Comparison of ENCODE assay signal across 20 cellular contexts in genomic region chr2:128076461-128077106, GRCh38. TPM values are rescaled to one million over a fixed set of nuclear protein-coding genes. Genes with fewer than 3 reads are reported as not detected.
DNase-seq lines count a peak whose midpoint lies in the region; ATAC-seq, FAIRE-seq and TF ChIP-seq lines count a peak whose summit lies in the region.
"Had no signal": no experiment of that assay in that cellular context is flagged by ENCODE, and none has a peak within 500 bp of the region (broad histone marks: within the 10 kb centered on the region; RNA-seq: fewer than 3 reads in every experiment).

No MANE protein-coding gene starts in this region.

- in situ Hi-C loops in K562 (cut with MboI) = no loop called here

- DNase-seq in A673 (ENCODE audit: low spot score) (peak; percentile 54), K562 (ENCODE audit: extremely low read depth in 1 of 4, low spot score in 3 of 4) (peak in 2 of 4 experiments; percentile 46 to 49), memory B cell (ENCODE audit: low spot score in 2 of 2) (no peak), D341Med (ENCODE audit: low spot score) (no peak), hypothalamus (lab: John Stamatoyannopoulos, UW) (no peak), stomach (no peak)
- DNase-seq: CD4-positive, alpha-beta memory T cell; DMS79 treated with DMSO at 0.1 percent for 48 hours; EL; IMR-90; KBM-7 had no signal

- no peak for FAIRE-seq in K562 (lab: Jason Lieb, UNC)
- FAIRE-seq: A204.1, GM12878, GM19239 had no signal

- H3K36me3 ChIP-seq in A673 (ENCODE audit: insufficient read depth, low read length, poor library complexity, severe bottlenecking) = no peaks in the 10 kb centered on the region
- no peaks in the 10 kb centered on the region for H3K36me3 ChIP-seq in DOHH2 (ENCODE audit: control insufficient read depth, low read length)
- no peaks in the 10 kb centered on the region for H3K36me3 ChIP-seq in K562 (ENCODE audit: control insufficient read depth, insufficient read depth, low read length)
- H3K36me3 ChIP-seq in stomach = no peaks in the 10 kb centered on the region
- H3K36me3 ChIP-seq: BLaER1, HAP-1 had no signal

- H4K20me1 ChIP-seq in DOHH2 (ENCODE audit: control insufficient read depth, insufficient read depth, low read depth, low read length) = no peaks in the 10 kb centered on the region
- H4K20me1 ChIP-seq in K562 (replicated peaks; ENCODE audit: control insufficient read depth, insufficient read depth, low read length) = no peaks in the 10 kb centered on the region
- H4K20me1 ChIP-seq: BLaER1 had no signal

- no peaks in the 10 kb centered on the region for H3K9me3 Mint-ChIP-seq in memory B cell
- H3K9me3 Mint-ChIP-seq: CD4-positive, alpha-beta memory T cell had no signal

- ATAC-seq in K562 = peak; percentile 87
- peak; percentile 8 for ATAC-seq in memory B cell (ENCODE audit: low read depth)
- ATAC-seq in HG02571 (IDR thresholded peaks at IDR 0.05; ENCODE audit: unreplicated experiment) = no peak

- H3K27ac ChIP-seq in A673 (ENCODE audit: low read depth, low read length, poor library complexity, severe bottlenecking) (no peak overlapping the region), DOHH2 (ENCODE audit: low read depth, low read length) (no peak overlapping the region), K562 (ENCODE audit: extremely low read depth, low read depth, low read length) (no peak overlapping the region), stomach (no peak overlapping the region)
- H3K27ac ChIP-seq: BLaER1, HL-60 had no signal

- TF ChIP-seq RAD21 in K562 (CRISPR knock-in tag; conservative IDR thresholded peaks at IDR 0.05 in 1 of 2, IDR thresholded peaks at IDR 0.05 in 1 of 2) = no peak

- no peaks in the 10 kb centered on the region for H3K36me3 Mint-ChIP-seq in memory B cell
- H3K36me3 Mint-ChIP-seq: CD14-positive monocyte; CD4-positive, alpha-beta memory T cell had no signal

- H3K4me1 Mint-ChIP-seq in memory B cell = peaks cover 4% of the 10 kb centered on the region
- H3K4me1 Mint-ChIP-seq: CD4-positive, alpha-beta memory T cell had no signal

- H3K9ac ChIP-seq in K562 (ENCODE audit: insufficient read depth in 1 of 2, low read depth in 2 of 2, low read length in 2 of 2) = no peak overlapping the region
- H3K9ac ChIP-seq: BLaER1 had no signal

- no peaks in the 10 kb centered on the region for H3K9me1 ChIP-seq in K562 (ENCODE audit: control insufficient read depth, insufficient read depth, low read length)

- no peak overlapping the region for H3K4me3 Mint-ChIP-seq in memory B cell
- H3K4me3 Mint-ChIP-seq: CD14-positive monocyte had no signal

- no peaks in the 10 kb centered on the region for H3K79me2 ChIP-seq in DOHH2 (ENCODE audit: control insufficient read depth, low read length)
- H3K79me2 ChIP-seq in K562 (ENCODE audit: control insufficient read depth, insufficient read depth, low read length) = no peaks in the 10 kb centered on the region

- TF ChIP-seq POLR2A in K562 (conservative IDR thresholded peaks at IDR 0.05) = no peak
- no peak for TF ChIP-seq POLR2A in stomach (IDR thresholded peaks at IDR 0.05)

- no peaks in the 10 kb centered on the region for H3K27me3 Mint-ChIP-seq in memory B cell

- H3F3A ChIP-seq in DOHH2 (ENCODE audit: control insufficient read depth, insufficient read depth) = no peaks in the 10 kb centered on the region

- H3K9me3 ChIP-seq in A673 (ENCODE audit: low read depth, low read length, poor library complexity, severe bottlenecking) = no peaks in the 10 kb centered on the region
- no peaks in the 10 kb centered on the region for H3K9me3 ChIP-seq in DOHH2 (ENCODE audit: control insufficient read depth, insufficient read depth, low read length)
- no peaks in the 10 kb centered on the region for H3K9me3 ChIP-seq in K562 (replicated peaks; ENCODE audit: control insufficient read depth, insufficient read depth, low read depth, low read length)
- no peaks in the 10 kb centered on the region for H3K9me3 ChIP-seq in stomach
- H3K9me3 ChIP-seq: HAP-1 had no signal

- 50% methylated on average over 6 of the region's 7 CpGs for WGBS in K562 (ENCODE audit: insufficient coverage, low coverage, missing lambda C conversion rate)
- WGBS in stomach, 5 donors = 78 to 88% (median 83%) methylated on average over 7 of the region's 7 CpGs

- TF ChIP-seq EP300 in K562 (IDR thresholded peaks at IDR 0.05; ENCODE audit: low read length) (no peak), stomach (IDR thresholded peaks at IDR 0.05) (no peak)

- intact Hi-C loops in A673 (cut with micrococcal nuclease; ENCODE audit: unreplicated experiment) (no loop called here), K562 (cut with micrococcal nuclease) (no loop called here), stomach (cut with DNase I; ENCODE audit: low total_unique reads) (no loop called here)

- H3K4me1 ChIP-seq in A673 (ENCODE audit: insufficient read depth, low read length, poor library complexity, severe bottlenecking) (no peaks in the 10 kb centered on the region), DOHH2 (ENCODE audit: control insufficient read depth, low read length) (peaks cover 14% of the 10 kb centered on the region), K562 (replicated peaks in 1 of 2; ENCODE audit: control insufficient read depth in 2 of 2, insufficient read depth in 2 of 2, low read length in 2 of 2) (no peaks in the 10 kb centered on the region), stomach (no peaks in the 10 kb centered on the region)
- H3K4me1 ChIP-seq: BLaER1, HAP-1 had no signal

- no TSS peak for BruUV-seq in A673 (replicated peaks; lab: Mats Ljungman, UMichigan)
- no TSS peak for BruUV-seq in K562 (replicated peaks; lab: Mats Ljungman, UMichigan)

- H3K4me3 ChIP-seq in A673 (ENCODE audit: low read depth, low read length, poor library complexity, severe bottlenecking) = no peak overlapping the region
- H3K4me3 ChIP-seq in DOHH2 (ENCODE audit: low read length) = no peak overlapping the region
- H3K4me3 ChIP-seq in K562 = no peak overlapping the region
- H3K4me3 ChIP-seq in stomach = no peak overlapping the region
- H3K4me3 ChIP-seq: BLaER1, GM12878, HAP-1 had no signal

- no peaks in the 10 kb centered on the region for H3K27me3 ChIP-seq in A673 (replicated peaks; ENCODE audit: insufficient read depth, low read depth, low read length, poor library complexity)
- H3K27me3 ChIP-seq in DOHH2 (ENCODE audit: control insufficient read depth, low read length) = no peaks in the 10 kb centered on the region
- H3K27me3 ChIP-seq in K562 (ENCODE audit: control insufficient read depth in 2 of 2, insufficient read depth in 2 of 2, low read length in 2 of 2) = no peaks in the 10 kb centered on the region
- no peaks in the 10 kb centered on the region for H3K27me3 ChIP-seq in stomach
- H3K27me3 ChIP-seq: BLaER1 had no signal

- no peak overlapping the region for H2AFZ ChIP-seq in K562 (ENCODE audit: low read depth, low read length)

- POLR2A ChIA-PET in A673 (lab: Charles Lee; ENCODE audit: low non-redundant PET) = no interaction called here
- POLR2A ChIA-PET in K562 (lab: Yijun Ruan, JAX) = no interaction called here

- no peaks in the 10 kb centered on the region for H3K9me2 ChIP-seq in DOHH2 (replicated peaks; ENCODE audit: control insufficient read depth, low read length)

- CTCF ChIA-PET in A673 (lab: Charles Lee) = no interaction called here
- CTCF ChIA-PET in K562 (lab: Yijun Ruan, JAX; ENCODE audit: low intra/inter-chr PET ratio) = no interaction called here

- H3K27ac Mint-ChIP-seq in memory B cell = no peak overlapping the region
- H3K27ac Mint-ChIP-seq: CD4-positive, alpha-beta memory T cell had no signal

- TF ChIP-seq CTCF in A673 (conservative IDR thresholded peaks at IDR 0.05; ENCODE audit: low read depth, low read length) (no peak), DOHH2 (IDR thresholded peaks at IDR 0.05; ENCODE audit: low read depth, low read length, poor library complexity, severe bottlenecking) (no peak), K562 (IDR thresholded peaks at IDR 0.05 in 2 of 3, conservative IDR thresholded peaks at IDR 0.05 in 1 of 3; ENCODE audit: insufficient read depth in 2 of 3, low read depth in 1 of 3, low read length in 3 of 3) (no peak), stomach (IDR thresholded peaks at IDR 0.05) (no peak)

- H3K4me2 ChIP-seq in DOHH2 (ENCODE audit: low read length) (peak overlapping the region; percentile 19), K562 (ENCODE audit: insufficient read depth, low read length) (no peak overlapping the region)
- H3K4me2 ChIP-seq: BLaER1 had no signal

RNA-seq across cellular contexts. Expression of gene UGGT1, which starts 14.4 kb away (rescaled TPM):
- total RNA-seq in A673 (2021) = 63.2 and 74.1 TPM in 2 replicates
- 49.8 and 106 TPM in 2 replicates for total RNA-seq in K562 (2011; cell fraction: chromatin; rRNA removed; ENCODE audit: low replicate concordance)
- 48.2 and 50.3 TPM in 2 replicates for total RNA-seq in K562 (2011; cell fraction: nucleolus; rRNA removed)
- 70.3 and 75.2 TPM in 2 replicates for total RNA-seq in K562 (2011; cell fraction: nucleoplasm; rRNA removed)
- 44.5 and 51.7 TPM in 2 replicates for total RNA-seq in K562 (2014; rRNA removed)
- 44.5 and 48.5 TPM in 2 replicates for total RNA-seq in K562 (2014; rRNA removed; fragmentation: Illumina TruSeq; extraction: Trizol)
- 51.0 and 56.4 TPM in 2 replicates for total RNA-seq in K562 (2015; rRNA removed; fragmentation: Illumina TruSeq; extraction: Trizol)
- total RNA-seq in K562 (2021) = 43.9 and 45.8 TPM in 2 replicates
- polyA plus RNA-seq in K562 (2011; rRNA removed) = 18.8 and 31.0 TPM in 2 replicates
- polyA plus RNA-seq in K562 (2011; cell fraction: cytosol; rRNA removed) = 14.0 and 15.3 TPM in 2 replicates
- 15.2 and 18.9 TPM in 2 replicates for polyA plus RNA-seq in K562 (2011; cell fraction: nucleus; rRNA removed)
- 24.8 and 26.6 TPM in 2 replicates for polyA plus RNA-seq in K562 (2012)
- 34.8 and 37.9 TPM in 2 replicates for polyA plus RNA-seq in K562 (2014; fragmentation: Illumina TruSeq; extraction: Trizol)
- polyA plus RNA-seq in K562 (2014; fragmentation: Nextera tagmentation; extraction: Ambion mirVana) = 1 to 10 TPM; 5.1 to 7.1 TPM
- polyA plus RNA-seq in K562 (2014; rRNA removed) = 24.4 and 34.1 TPM in 2 replicates
- 68.9 and 82.7 TPM in 2 replicates for polyA minus RNA-seq in K562 (2011; rRNA and poly(A)+ RNA removed)
- polyA minus RNA-seq in K562 (2011; cell fraction: cytosol; rRNA and poly(A)+ RNA removed) = 34.0 and 38.2 TPM in 2 replicates
- polyA minus RNA-seq in K562 (2011; cell fraction: nucleus; rRNA and poly(A)+ RNA removed) = 25.0 and 35.8 TPM in 2 replicates
- 10 to 100 TPM; 18.3 to 83.6 (median 41.7) TPM for total RNA-seq in stomach
- polyA plus RNA-seq in stomach = 1 to 10 TPM; 2.0 to 6.6 (median 4.4) TPM

RNA-seq across cellular contexts. Expression of gene SAP130, which starts 48.7 kb away (rescaled TPM):
- 40.4 and 44.7 TPM in 2 replicates for total RNA-seq in A673 (2021)
- 35.1 and 49.0 TPM in 2 replicates for total RNA-seq in K562 (2011; cell fraction: chromatin; rRNA removed; ENCODE audit: low replicate concordance)
- 12.5 and 14.7 TPM in 2 replicates for total RNA-seq in K562 (2011; cell fraction: nucleolus; rRNA removed)
- total RNA-seq in K562 (2011; cell fraction: nucleoplasm; rRNA removed) = 14.4 and 18.8 TPM in 2 replicates
- total RNA-seq in K562 (2014; rRNA removed) = 4.5 and 6.9 TPM in 2 replicates
- total RNA-seq in K562 (2014; rRNA removed; fragmentation: Illumina TruSeq; extraction: Trizol) = 8.2 TPM in 2 replicates
- total RNA-seq in K562 (2015; rRNA removed; fragmentation: Illumina TruSeq; extraction: Trizol) = 7.4 and 8.9 TPM in 2 replicates
- total RNA-seq in K562 (2021) = 29.5 and 33.4 TPM in 2 replicates
- polyA plus RNA-seq in K562 (2011; rRNA removed) = 6.0 and 20.8 TPM in 2 replicates
- polyA plus RNA-seq in K562 (2011; cell fraction: cytosol; rRNA removed) = 8.9 and 9.8 TPM in 2 replicates
- 19.3 and 28.1 TPM in 2 replicates for polyA plus RNA-seq in K562 (2011; cell fraction: nucleus; rRNA removed)
- 19.5 and 21.2 TPM in 2 replicates for polyA plus RNA-seq in K562 (2012)
- polyA plus RNA-seq in K562 (2014; fragmentation: Illumina TruSeq; extraction: Trizol) = 28.0 and 32.9 TPM in 2 replicates
- 1 to 10 TPM; 5.8 to 7.3 TPM for polyA plus RNA-seq in K562 (2014; fragmentation: Nextera tagmentation; extraction: Ambion mirVana)
- 7.9 and 8.0 TPM in 2 replicates for polyA plus RNA-seq in K562 (2014; rRNA removed)
- polyA minus RNA-seq in K562 (2011; rRNA and poly(A)+ RNA removed) = 12.7 and 14.3 TPM in 2 replicates
- 15.6 and 17.4 TPM in 2 replicates for polyA minus RNA-seq in K562 (2011; cell fraction: cytosol; rRNA and poly(A)+ RNA removed)
- 11.0 and 11.1 TPM in 2 replicates for polyA minus RNA-seq in K562 (2011; cell fraction: nucleus; rRNA and poly(A)+ RNA removed)
- total RNA-seq in stomach = 10 to 100 TPM in 2 of 5 donors, 1 to 10 TPM in 3; 4.8 to 42.0 (median 8.0) TPM
- 1 to 10 TPM; 5.1 to 7.6 (median 5.4) TPM for polyA plus RNA-seq in stomach
